In genomic region chr10:12466701-12467100, GRCh38 we compare ENCODE assay signal across 15 cellular contexts.
A peak's percentile ranks its signal among the peaks of the same experiment; 100 is the strongest.
DNase-seq lines count a peak whose midpoint lies in the region; ATAC-seq and TF ChIP-seq lines count a peak whose summit lies in the region.
"Had no signal": no experiment of that assay in that cellular context is flagged by ENCODE, and none has a peak within 500 bp of the region (broad histone marks: within the 10 kb centered on the region; RNA-seq: fewer than 3 reads in every experiment).

No MANE protein-coding gene starts in this region.

- H3K27ac ChIP-seq in GM23338 (ENCODE audit: low read depth), result 0 out of 2 replicates have a peak overlapping the region, but pooled peaks have one; percentile 32
- H3K27ac ChIP-seq: spleen, tibial artery had no signal

- no peaks in the 10 kb centered on the region for H3K27me3 ChIP-seq in GM23338 (ENCODE audit: insufficient read depth)
- H3K27me3 ChIP-seq: spleen, tibial artery had no signal

- no peaks in the 10 kb centered on the region; the same call in 2 of the 3 replicates for H3K9me3 Mint-ChIP-seq in GM23338
- no peaks in the 10 kb centered on the region for H3K9me3 Mint-ChIP-seq in activated T-helper 17 cell treated with anti-CD3 and anti-CD28 coated beads, Interleukin-2, amount 50 U/mL, for 72 hours
- no peaks in the 10 kb centered on the region for H3K9me3 Mint-ChIP-seq in nephron
- H3K9me3 Mint-ChIP-seq in mesothelial cell of epicardium, result no peaks in the 10 kb centered on the region
- H3K9me3 Mint-ChIP-seq: CD8-positive, alpha-beta T cell; neural crest cell had no signal

- H3K4me3 Mint-ChIP-seq in GM23338 (no peak overlapping the region), nephron (peak overlapping the region in 1 of 3 experiments; percentile 2), mesothelial cell of epicardium (no peak overlapping the region)
- H3K4me3 Mint-ChIP-seq in activated T-helper 17 cell treated with anti-CD3 and anti-CD28 coated beads, Interleukin-2, amount 50 U/mL, for 72 hours, result no peak overlapping the region
- H3K4me3 Mint-ChIP-seq: CD8-positive, alpha-beta T cell; neural crest cell had no signal

- H3K4me2 ChIP-seq in GM23338, result no peak overlapping the region
- H3K4me2 ChIP-seq: SK-N-SH had no signal

- H2AFZ ChIP-seq in GM23338, result no peak overlapping the region

- ATAC-seq in GM23338, result no peak
- ATAC-seq in activated T-helper 17 cell treated with anti-CD3 and anti-CD28 coated beads, Interleukin-2, amount 50 U/mL, for 72 hours (replicated peaks), result peak; percentile 21
- ATAC-seq: activated CD4-positive, CD25-positive, alpha-beta regulatory T cell treated with anti-CD3 and anti-CD28 coated beads, Interleukin-2, amount 50 U/mL, for 24 hours; CD8-positive, alpha-beta T cell had no signal

- H3K27me3 Mint-ChIP-seq in GM23338 (ENCODE audit: insufficient read depth, low read depth, poor library complexity) (no peaks in the 10 kb centered on the region), nephron (ENCODE audit: low read depth) (no peaks in the 10 kb centered on the region), mesothelial cell of epicardium (ENCODE audit: low read depth) (peaks cover 4% of the 10 kb centered on the region)
- H3K27me3 Mint-ChIP-seq in activated T-helper 17 cell treated with anti-CD3 and anti-CD28 coated beads, Interleukin-2, amount 50 U/mL, for 72 hours, result no peaks in the 10 kb centered on the region

- TF ChIP-seq CTCF in GM23338 (conservative IDR thresholded peaks at IDR 0.05; ENCODE audit: low read depth in 2 of 2) (no peak), nephron (IDR thresholded peaks at IDR 0.05; ENCODE audit: unreplicated experiment in 3 of 3) (no peak), mesothelial cell of epicardium (IDR thresholded peaks at IDR 0.05; ENCODE audit: unreplicated experiment) (no peak)

- DNase-seq in GM23338 (ENCODE audit: low spot score) (no peak), NCI-H2107 (lab: John Stamatoyannopoulos, UW) (peak; percentile 14), AG08395 (ENCODE audit: low spot score) (no peak), mesothelial cell of epicardium (ENCODE audit: low spot score in 2 of 2, unreplicated experiment in 2 of 2) (no peak), epidermal melanocyte (ENCODE audit: insufficient read length, low spot score) (no peak), OCI-M2 (lab: John Stamatoyannopoulos, UW; ENCODE audit: unreplicated experiment) (no peak)
- DNase-seq: CD8-positive, alpha-beta T cell; NK-92 treated with Interleukin-12 subunit alpha and Interleukin-12 subunit beta, amount 100 ng/mL, for 24 hours; SK-N-SH; spleen; tibial artery had no signal

- H3K36me3 Mint-ChIP-seq in GM23338 (ENCODE audit: low read depth), result no peaks in the 10 kb centered on the region
- H3K36me3 Mint-ChIP-seq in activated T-helper 17 cell treated with anti-CD3 and anti-CD28 coated beads, Interleukin-2, amount 50 U/mL, for 72 hours (ENCODE audit: low read depth), result no peaks in the 10 kb centered on the region
- H3K36me3 Mint-ChIP-seq in nephron (ENCODE audit: low read depth), result no peaks in the 10 kb centered on the region
- no peaks in the 10 kb centered on the region for H3K36me3 Mint-ChIP-seq in mesothelial cell of epicardium
- H3K36me3 Mint-ChIP-seq: CD8-positive, alpha-beta T cell had no signal

- H3K4me1 Mint-ChIP-seq in GM23338, result peaks cover 21% of the 10 kb centered on the region; the same call in 2 of the 3 replicates
- peaks cover 26% of the 10 kb centered on the region for H3K4me1 Mint-ChIP-seq in activated T-helper 17 cell treated with anti-CD3 and anti-CD28 coated beads, Interleukin-2, amount 50 U/mL, for 72 hours
- H3K4me1 Mint-ChIP-seq in nephron, result peaks cover 9% of the 10 kb centered on the region
- no peaks in the 10 kb centered on the region for H3K4me1 Mint-ChIP-seq in mesothelial cell of epicardium

- H3K9me2 ChIP-seq in GM23338 (ENCODE audit: insufficient read depth), result no peaks in the 10 kb centered on the region
- H3K9me2 ChIP-seq: SK-N-SH had no signal

- H4K20me1 ChIP-seq in GM23338 (replicated peaks; ENCODE audit: insufficient read depth), result no peaks in the 10 kb centered on the region

- no peaks in the 10 kb centered on the region for H3K79me2 ChIP-seq in GM23338 (replicated peaks; ENCODE audit: insufficient read depth)

- H3K36me3 ChIP-seq in GM23338 (ENCODE audit: insufficient read depth), result no peaks in the 10 kb centered on the region
- H3K36me3 ChIP-seq: spleen, tibial artery had no signal

- no peak overlapping the region for H3K4me3 ChIP-seq in GM23338
- H3K4me3 ChIP-seq: spleen, tibial artery had no signal

- no peak overlapping the region for H3K27ac Mint-ChIP-seq in GM23338
- H3K27ac Mint-ChIP-seq in activated T-helper 17 cell treated with anti-CD3 and anti-CD28 coated beads, Interleukin-2, amount 50 U/mL, for 72 hours, result peak overlapping the region; percentile 63
- H3K27ac Mint-ChIP-seq in nephron, result peak overlapping the region; percentile 14 to 41 (median 21)
- no peak overlapping the region for H3K27ac Mint-ChIP-seq in mesothelial cell of epicardium
- H3K27ac Mint-ChIP-seq: CD8-positive, alpha-beta T cell had no signal

- H3F3A ChIP-seq in GM23338 (replicated peaks; ENCODE audit: low read depth), result no peaks in the 10 kb centered on the region

- H3K4me1 ChIP-seq in GM23338 (ENCODE audit: insufficient read depth), result no peaks in the 10 kb centered on the region; the same call in 1 of the 2 replicates
- H3K4me1 ChIP-seq: tibial artery had no signal

TF ChIP-seq in GM23338, 12 proteins besides CTCF, POLR2A, EP300 and RAD21 (continues in another document):
- TF ChIP-seq, protein P1, sequence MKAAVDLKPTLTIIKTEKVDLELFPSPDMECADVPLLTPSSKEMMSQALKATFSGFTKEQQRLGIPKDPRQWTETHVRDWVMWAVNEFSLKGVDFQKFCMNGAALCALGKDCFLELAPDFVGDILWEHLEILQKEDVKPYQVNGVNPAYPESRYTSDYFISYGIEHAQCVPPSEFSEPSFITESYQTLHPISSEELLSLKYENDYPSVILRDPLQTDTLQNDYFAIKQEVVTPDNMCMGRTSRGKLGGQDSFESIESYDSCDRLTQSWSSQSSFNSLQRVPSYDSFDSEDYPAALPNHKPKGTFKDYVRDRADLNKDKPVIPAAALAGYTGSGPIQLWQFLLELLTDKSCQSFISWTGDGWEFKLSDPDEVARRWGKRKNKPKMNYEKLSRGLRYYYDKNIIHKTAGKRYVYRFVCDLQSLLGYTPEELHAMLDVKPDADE (IDR thresholded peaks at IDR 0.05), result no peak
- TF ChIP-seq REST (IDR thresholded peaks at IDR 0.05; ENCODE audit: unreplicated experiment), result no peak
- TF ChIP-seq EZH2phosphoT487 (IDR thresholded peaks at IDR 0.05; ENCODE audit: unreplicated experiment), result no peak

Comparison
In these comparisons a context has a peak if more than half of its experiments do, and no peak if none do; other contexts are left out.
1. H3K27ac Mint-ChIP-seq: peak in activated T-helper 17 cell treated with anti-CD3 and anti-CD28 coated beads, Interleukin-2, amount 50 U/mL, for 72 hours (single experiment) and nephron (3 of 3); none in GM23338 (single experiment) and mesothelial cell of epicardium (single experiment).